Comparison of ENCODE assay signal across 24 cellular contexts in genomic region chr6:168825226-168826077, GRCh38.
"Had no signal": no experiment of that assay in that cellular context is flagged by ENCODE, and none has a peak within 500 bp of the region (broad histone marks: within the 10 kb centered on the region; RNA-seq: fewer than 3 reads in every experiment).

No MANE protein-coding gene starts in this region.

- ATAC-seq: heart left ventricle, left colon, left ventricle myocardium superior, psoas muscle had no signal

- H3K9me3 ChIP-seq: heart left ventricle, neutrophil, psoas muscle, right lobe of liver, tibial nerve had no signal

- H3K4me1 Mint-ChIP-seq: naive B cell had no signal

- H3K9me3 Mint-ChIP-seq: endodermal cell had no signal

- H3K4me1 ChIP-seq: psoas muscle, right lobe of liver, spleen had no signal

- FAIRE-seq: endothelial cell of umbilical vein had no signal

- H3K4me3 ChIP-seq: coronary artery, heart left ventricle, lung, psoas muscle, right lobe of liver, spleen, tibial nerve had no signal

- H3K27ac ChIP-seq: coronary artery, heart left ventricle, neutrophil, psoas muscle, right lobe of liver, spleen, tibial nerve had no signal

- DNase-seq: central memory CD4-positive, alpha-beta T cell; effector CD4-positive, alpha-beta T cell; endodermal cell; erythroblast; foreskin melanocyte; heart left ventricle; left colon; left ventricle myocardium superior; mesenchymal stem cell; naive B cell; nephron progenitor cell; psoas muscle; retina; right lobe of liver; spleen; stimulated activated CD4-positive, alpha-beta T cell treated with anti-CD3 and anti-CD28 coated beads, Interleukin-15, amount 100 ng/mL, for 24 hours; stimulated activated CD4-positive, alpha-beta T cell treated with anti-CD3 and anti-CD28 coated beads, Interleukin-1b, Interleukin-23, amount 100 ng/mL, for 48 hours; stimulated activated CD4-positive, alpha-beta T cell treated with anti-CD3 and anti-CD28 coated beads, Interleukin-4, amount 100 ng/mL, for 24 hours; stimulated activated naive CD4-positive, alpha-beta T cell had no signal

- H3K36me3 Mint-ChIP-seq: naive B cell had no signal

- H3K4me3 Mint-ChIP-seq: endodermal cell, naive B cell had no signal

- H3K36me3 ChIP-seq: heart left ventricle, neutrophil, right lobe of liver, spleen, tibial nerve had no signal

- H3K27ac Mint-ChIP-seq: endodermal cell, naive B cell had no signal

- H3K27me3 ChIP-seq: heart left ventricle, neutrophil, right lobe of liver, spleen, tibial nerve had no signal
